13 cellular contexts compared by ENCODE assay signal in the genomic region with DNA sequence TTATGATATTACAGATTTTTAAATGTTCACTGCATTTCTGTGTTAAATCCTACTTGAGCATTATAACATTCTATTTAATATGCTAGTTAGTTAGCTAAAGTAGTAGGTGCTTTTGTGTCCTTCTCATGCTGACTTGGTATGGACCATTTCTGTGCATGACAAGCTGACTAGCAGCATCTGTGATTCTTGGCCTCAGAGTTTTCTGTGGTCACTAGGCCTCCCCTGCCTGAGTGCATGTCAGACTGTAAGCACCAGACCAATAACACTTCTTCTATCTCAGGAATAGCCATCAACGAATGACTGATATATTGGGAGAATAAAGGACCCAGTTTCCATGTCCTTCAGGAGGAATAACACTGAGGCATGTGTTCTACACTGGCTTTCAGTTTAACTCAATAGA. TPM values are rescaled to one million over a fixed set of nuclear protein-coding genes. Genes with fewer than 3 reads are reported as not detected.
"Had no signal": no experiment of that assay in that cellular context is flagged by ENCODE, and none has a peak within 500 bp of the region (broad histone marks: within the 10 kb centered on the region; RNA-seq: fewer than 3 reads in every experiment).

No MANE protein-coding gene starts in this region.

- H3K9ac ChIP-seq: KMS-11 had no signal

- H3K4me2 ChIP-seq: GM23338, KMS-11 had no signal

- H3K27ac ChIP-seq: HL-60, KMS-11 had no signal

- H3K36me3 Mint-ChIP-seq: IgD-negative memory B cell had no signal

- ATAC-seq: GM23338, HCT116, HepG2 had no signal

- H3K4me3 Mint-ChIP-seq: GM23338, HFFc6, IgD-negative memory B cell had no signal

- H3K9me3 ChIP-seq: HAP-1 had no signal

- FAIRE-seq: H1, HepG2 had no signal

- DNase-seq: H7, HFFc6, Karpas-422, KBM-7 had no signal

- H3K36me3 ChIP-seq: HAP-1 had no signal

- H3K27ac Mint-ChIP-seq: GM23338, HFFc6, IgD-negative memory B cell had no signal

- H3K4me1 Mint-ChIP-seq: GM23338, IgD-negative memory B cell had no signal

- H3K4me3 ChIP-seq: GM23338, HAP-1 had no signal

- H3K4me1 ChIP-seq: HAP-1 had no signal

- H3K9me3 Mint-ChIP-seq: GM23338, HFFc6 had no signal

- H2AFZ ChIP-seq: GM23338 had no signal

RNA-seq across cellular contexts. Expression of gene SLC7A14, which starts 22.6 kb away (rescaled TPM):
- total RNA-seq: HepG2, HT1080 had no signal
- polyA plus RNA-seq: HepG2, IgD-negative memory B cell had no signal
